In genomic region chr2:240933048-240933965, GRCh38 we compare ENCODE assay signal across 16 cellular contexts. TPM values are rescaled to one million over a fixed set of nuclear protein-coding genes. Genes with fewer than 3 reads are reported as not detected.
DNase-seq lines count a peak whose midpoint lies in the region; ATAC-seq and TF ChIP-seq lines count a peak whose summit lies in the region.
"Had no signal": no experiment of that assay in that cellular context is flagged by ENCODE, and none has a peak within 500 bp of the region (broad histone marks: within the 10 kb centered on the region; RNA-seq: fewer than 3 reads in every experiment).

No MANE protein-coding gene starts in this region.

- no peaks in the 10 kb centered on the region for H3K4me1 ChIP-seq in BE2C
- no peaks in the 10 kb centered on the region for H3K4me1 ChIP-seq in RWPE2 (ENCODE audit: insufficient read depth, poor library complexity, severe bottlenecking)
- H3K4me1 ChIP-seq in left ventricle myocardium inferior = no peaks in the 10 kb centered on the region
- H3K4me1 ChIP-seq in Karpas-422 (ENCODE audit: low read length) = no peaks in the 10 kb centered on the region

- no peak for TF ChIP-seq CTCF in BE2C (IDR thresholded peaks at IDR 0.05; ENCODE audit: low read depth, low read length)
- TF ChIP-seq CTCF in RWPE2 (IDR thresholded peaks at IDR 0.05; ENCODE audit: poor library complexity, severe bottlenecking) = no peak
- TF ChIP-seq CTCF in left ventricle myocardium inferior (IDR thresholded peaks at IDR 0.05; ENCODE audit: borderline replicate concordance) = no peak

- H3K9ac ChIP-seq in Karpas-422 (ENCODE audit: low read length) = no peak overlapping the region

- H3K27ac ChIP-seq in RWPE2 (ENCODE audit: poor library complexity, severe bottlenecking) = no peak overlapping the region
- H3K27ac ChIP-seq in left ventricle myocardium inferior (replicated peaks) = no peak overlapping the region
- no peak overlapping the region for H3K27ac ChIP-seq in Karpas-422 (ENCODE audit: low read length)

- H3K36me3 ChIP-seq in BE2C (no peaks in the 10 kb centered on the region), RWPE2 (ENCODE audit: low read depth) (no peaks in the 10 kb centered on the region), left ventricle myocardium inferior (no peaks in the 10 kb centered on the region), Karpas-422 (ENCODE audit: insufficient read depth, low read length) (no peaks in the 10 kb centered on the region)

- H3K27me3 ChIP-seq in BE2C (no peaks in the 10 kb centered on the region), RWPE2 (ENCODE audit: insufficient read depth, poor library complexity, severe bottlenecking) (no peaks in the 10 kb centered on the region), left ventricle myocardium inferior (ENCODE audit: low read depth) (peaks cover 28% of the 10 kb centered on the region), Karpas-422 (ENCODE audit: low read length) (no peaks in the 10 kb centered on the region)

- H3K9me3 ChIP-seq in BE2C = no peaks in the 10 kb centered on the region; the same call in 1 of the 2 replicates
- peaks cover 2% of the 10 kb centered on the region for H3K9me3 ChIP-seq in RWPE2 (ENCODE audit: severe bottlenecking)
- H3K9me3 ChIP-seq in left ventricle myocardium inferior (replicated peaks) = peaks cover 25% of the 10 kb centered on the region
- H3K9me3 ChIP-seq in Karpas-422 (ENCODE audit: low read length) = no peaks in the 10 kb centered on the region

- no peaks in the 10 kb centered on the region for H3K9me2 ChIP-seq in Karpas-422 (replicated peaks; ENCODE audit: insufficient read depth, low read length)

- no peak overlapping the region for H3K4me2 ChIP-seq in Karpas-422 (ENCODE audit: low read depth, low read length, poor library complexity, severe bottlenecking)

- peaks cover 4% of the 10 kb centered on the region; the same call in 1 of the 2 replicates for H4K20me1 ChIP-seq in Karpas-422 (ENCODE audit: insufficient read depth, low read depth, low read length)

- ATAC-seq in RWPE2 (ENCODE audit: low read depth) = no peak
- ATAC-seq in HG03097 (IDR thresholded peaks at IDR 0.05; ENCODE audit: low FRiP score, unreplicated experiment) = no peak

- H2AFZ ChIP-seq in Karpas-422 (ENCODE audit: low read length) = no peak overlapping the region

- no peaks in the 10 kb centered on the region for H3K79me2 ChIP-seq in Karpas-422 (ENCODE audit: low read length)

- DNase-seq in BE2C (peak; percentile 15), RWPE2 (ENCODE audit: low spot score) (peak; percentile 60), left ventricle myocardium inferior (peak; percentile 14), posterior cingulate gyrus (peak in 9 of 10 donors; percentile 4 to 80 (median 7)), Karpas-422 (no peak), NCI-H1092 treated with DMSO at 0.1 percent for 48 hours (lab: John Stamatoyannopoulos, UW) (no peak)
- no peak for DNase-seq in effector CD8-positive, alpha-beta T cell (lab: John Stamatoyannopoulos, UW)
- DNase-seq: activated B cell treated with CpG ODN at 0.5 μM for 24 hours; effector memory CD4-positive, alpha-beta T cell; foreskin fibroblast; NCI-H2171; stimulated activated CD4-positive, alpha-beta T cell treated with anti-CD3 and anti-CD28 coated beads, Interleukin-2, amount 100 ng/mL, for 48 hours; SW 1271 had no signal

- intact Hi-C loops in left ventricle myocardium inferior (cut with micrococcal nuclease) (no loop called here), posterior cingulate gyrus (cut with DNase I) (no loop called here)

- H3K4me3 ChIP-seq in BE2C (ENCODE audit: low read depth, low read length) (no peak overlapping the region), RWPE2 (ENCODE audit: severe bottlenecking) (no peak overlapping the region), left ventricle myocardium inferior (no peak overlapping the region), Karpas-422 (ENCODE audit: low read length) (no peak overlapping the region)

RNA-seq across cellular contexts. Expression of gene CROCC2, which starts 27.2 kb away (rescaled TPM):
- not detected for polyA plus RNA-seq in BE2C (2012; ENCODE audit: insufficient read depth, insufficient read length, low read depth)
- not detected for total RNA-seq in left ventricle myocardium inferior
- total RNA-seq in Karpas-422 (2014; rRNA removed; shearing (Covaris generic); ENCODE audit: low replicate concordance) = not detected in 2 replicates
- total RNA-seq: activated B cell treated with CpG ODN at 0.5 μM for 24 hours, mononuclear cell had no signal
- polyA plus RNA-seq: CD14-positive monocyte had no signal

RNA-seq across cellular contexts. Expression of gene MAB21L4, which starts 37.4 kb away (rescaled TPM):
- polyA plus RNA-seq in BE2C (2012; ENCODE audit: insufficient read depth, insufficient read length, low read depth) = not detected
- not detected for total RNA-seq in left ventricle myocardium inferior
- total RNA-seq in Karpas-422 (2014; rRNA removed; shearing (Covaris generic); ENCODE audit: low replicate concordance) = not detected in 2 replicates
- total RNA-seq: activated B cell treated with CpG ODN at 0.5 μM for 24 hours, mononuclear cell had no signal
- polyA plus RNA-seq: CD14-positive monocyte had no signal

Comparison
In these comparisons a context has a peak if more than half of its experiments do, and no peak if none do; other contexts are left out.
1. DNase-seq: peak in BE2C (single experiment), RWPE2 (single experiment), left ventricle myocardium inferior (single experiment) and posterior cingulate gyrus (9 of 10); none in effector CD8-positive, alpha-beta T cell (single experiment), Karpas-422 (single experiment) and NCI-H1092 treated with DMSO at 0.1 percent for 48 hours (single experiment).